Comparison of ENCODE assay signal across 8 cellular contexts in genomic region chr19:29714371-29714952, GRCh38. TPM values are rescaled to one million over a fixed set of nuclear protein-coding genes. Genes with fewer than 3 reads are reported as not detected.
DNase-seq lines count a peak whose midpoint lies in the region; ATAC-seq and TF ChIP-seq lines count a peak whose summit lies in the region.

No MANE protein-coding gene starts in this region.

- intact Hi-C loops in left colon (cut with DNase I, micrococcal nuclease) = loop anchor here in 1 of 2 donors (10.0 kb wide), 1 partner anchor 100 kb away; no protein-coding TSS in a partner anchor

- no peaks in the 10 kb centered on the region for H3K27me3 ChIP-seq in CD8-positive, alpha-beta memory T cell (ENCODE audit: insufficient read depth, low read length, poor library complexity, severe bottlenecking)
- no peaks in the 10 kb centered on the region for H3K27me3 ChIP-seq in thoracic aorta (replicated peaks; ENCODE audit: insufficient read depth)

- peak overlapping the region; percentile 87 to 100 (median 96) for H3K27ac Mint-ChIP-seq in CD8-positive, alpha-beta memory T cell

- peak in 3 of 5 donors; percentile 36 to 75 (median 44) for DNase-seq in CD8-positive, alpha-beta memory T cell
- peak; percentile 46 for DNase-seq in NCI-H69 (lab: John Stamatoyannopoulos, UW)
- DNase-seq in astrocyte of the cerebellum (ENCODE audit: low read depth) = no peak
- peak in 1 of 2 donors; percentile 31 for DNase-seq in left colon
- DNase-seq in thoracic aorta (ENCODE audit: low spot score) = no peak
- no peak for DNase-seq in NCI-H1694 (lab: John Stamatoyannopoulos, UW)
- no peak for DNase-seq in putamen (ENCODE audit: low spot score)

- TF ChIP-seq CTCF in astrocyte of the cerebellum (IDR thresholded peaks at IDR 0.05; ENCODE audit: low read depth, low read length, missing control alignments) (no peak), thoracic aorta (IDR thresholded peaks at IDR 0.05) (no peak)

- H3K4me1 ChIP-seq in CD8-positive, alpha-beta memory T cell (ENCODE audit: insufficient read depth, low read length) = peaks cover 58% of the 10 kb centered on the region
- peaks cover 20 to 39% of the 10 kb centered on the region in 2 donors for H3K4me1 ChIP-seq in thoracic aorta (ENCODE audit: control insufficient read depth in 1 of 2, low read depth in 2 of 2)

- no peaks in the 10 kb centered on the region for H3K9me3 ChIP-seq in CD8-positive, alpha-beta memory T cell (ENCODE audit: low read length)
- H3K9me3 ChIP-seq in thoracic aorta = no peaks in the 10 kb centered on the region

- peak overlapping the region; percentile 84 to 94 (median 86) for H3K4me3 Mint-ChIP-seq in CD8-positive, alpha-beta memory T cell

- H3K36me3 ChIP-seq in CD8-positive, alpha-beta memory T cell (ENCODE audit: insufficient read depth, low read length) = no peaks in the 10 kb centered on the region
- H3K36me3 ChIP-seq in thoracic aorta = no peaks in the 10 kb centered on the region

- peak; percentile 11 for ATAC-seq in GM21529 (IDR thresholded peaks at IDR 0.05; ENCODE audit: unreplicated experiment)
- peak; percentile 55 for ATAC-seq in left colon
- no peak for ATAC-seq in thoracic aorta (ENCODE audit: insufficient number of reproducible peaks, low FRiP score, low read depth)

- peak overlapping the region; percentile 83 for H3K4me3 ChIP-seq in CD8-positive, alpha-beta memory T cell (ENCODE audit: low read length)
- H3K4me3 ChIP-seq in astrocyte of the cerebellum (ENCODE audit: low read depth, low read length) (peak overlapping the region; percentile 85), thoracic aorta (peak overlapping the region; percentile 100)

- H3K27ac ChIP-seq in CD8-positive, alpha-beta memory T cell (ENCODE audit: low read depth, low read length) = peak overlapping the region; percentile 95
- peak overlapping the region; percentile 90 to 95 for H3K27ac ChIP-seq in thoracic aorta

- H3K4me1 Mint-ChIP-seq in CD8-positive, alpha-beta memory T cell = peaks cover 59 to 67% (median 66%) of the 10 kb centered on the region in 3 donors

- in situ Hi-C loops in astrocyte of the cerebellum (cut with HindIII; ENCODE audit: low sequenced_read_pairs) = no loop called here

- no peaks in the 10 kb centered on the region for H3K27me3 Mint-ChIP-seq in CD8-positive, alpha-beta memory T cell

- H3K9me3 Mint-ChIP-seq in CD8-positive, alpha-beta memory T cell = no peaks in the 10 kb centered on the region

- H3K36me3 Mint-ChIP-seq in CD8-positive, alpha-beta memory T cell = peaks cover 0 to 11% (median 0%) of the 10 kb centered on the region in 3 donors

- POLR2A ChIA-PET in CD8-positive, alpha-beta memory T cell (lab: Charles Lee) = interaction anchor here (0.9 to 6.2 kb wide), 6 partner anchors 42 to 108 kb away, joined by 4 to 60 read pairs (median 15); partner anchors contain the start of genes PLEKHF1 and POP4

- CTCF ChIA-PET in CD8-positive, alpha-beta memory T cell (lab: Charles Lee) = interaction anchor here (0.5 to 9.3 kb wide), 11 partner anchors 10 to 502 kb away, joined by 3 to 175 read pairs (median 5); partner anchors contain the start of genes PLEKHF1 and POP4

RNA-seq across cellular contexts. Expression of gene C19orf12, which starts 0.6 kb away (rescaled TPM):
- 10 to 100 TPM; 32.3 to 35.3 TPM for total RNA-seq in CD8-positive, alpha-beta memory T cell
- polyA plus RNA-seq in CD8-positive, alpha-beta memory T cell = 33.0 TPM
- total RNA-seq in left colon = 10 to 100 TPM; 16.2 to 19.3 TPM
- 10 to 100 TPM; 36.1 to 46.4 TPM for total RNA-seq in thoracic aorta

RNA-seq across cellular contexts. Expression of gene PLEKHF1, which starts 49.2 kb away (rescaled TPM):
- total RNA-seq in CD8-positive, alpha-beta memory T cell = 10 to 100 TPM; 21.3 to 23.0 TPM
- 57.7 TPM for polyA plus RNA-seq in CD8-positive, alpha-beta memory T cell
- 1 to 10 TPM; 2.8 to 3.7 TPM for total RNA-seq in left colon
- total RNA-seq in thoracic aorta = 10 to 100 TPM; 21.4 to 56.2 TPM

Comparison
In these comparisons a context has a peak if more than half of its experiments do, and no peak if none do; other contexts are left out.
1. DNase-seq: peak in CD8-positive, alpha-beta memory T cell (3 of 5) and NCI-H69 (single experiment); none in astrocyte of the cerebellum (single experiment), thoracic aorta (single experiment), NCI-H1694 (single experiment) and putamen (single experiment).
2. RNA of gene PLEKHF1, which starts 49.2 kb away (total RNA-seq): 21.4 to 56.2 TPM in thoracic aorta and 21.3 to 23.0 TPM in CD8-positive, alpha-beta memory T cell; 2.8 to 3.7 TPM in left colon; every median in the first group is over 4 times any median in the second.
3. Peak in every context shown above with its lines, with median percentiles within 50 percentile points of each other: H3K4me3 ChIP-seq.